In the genomic region with DNA sequence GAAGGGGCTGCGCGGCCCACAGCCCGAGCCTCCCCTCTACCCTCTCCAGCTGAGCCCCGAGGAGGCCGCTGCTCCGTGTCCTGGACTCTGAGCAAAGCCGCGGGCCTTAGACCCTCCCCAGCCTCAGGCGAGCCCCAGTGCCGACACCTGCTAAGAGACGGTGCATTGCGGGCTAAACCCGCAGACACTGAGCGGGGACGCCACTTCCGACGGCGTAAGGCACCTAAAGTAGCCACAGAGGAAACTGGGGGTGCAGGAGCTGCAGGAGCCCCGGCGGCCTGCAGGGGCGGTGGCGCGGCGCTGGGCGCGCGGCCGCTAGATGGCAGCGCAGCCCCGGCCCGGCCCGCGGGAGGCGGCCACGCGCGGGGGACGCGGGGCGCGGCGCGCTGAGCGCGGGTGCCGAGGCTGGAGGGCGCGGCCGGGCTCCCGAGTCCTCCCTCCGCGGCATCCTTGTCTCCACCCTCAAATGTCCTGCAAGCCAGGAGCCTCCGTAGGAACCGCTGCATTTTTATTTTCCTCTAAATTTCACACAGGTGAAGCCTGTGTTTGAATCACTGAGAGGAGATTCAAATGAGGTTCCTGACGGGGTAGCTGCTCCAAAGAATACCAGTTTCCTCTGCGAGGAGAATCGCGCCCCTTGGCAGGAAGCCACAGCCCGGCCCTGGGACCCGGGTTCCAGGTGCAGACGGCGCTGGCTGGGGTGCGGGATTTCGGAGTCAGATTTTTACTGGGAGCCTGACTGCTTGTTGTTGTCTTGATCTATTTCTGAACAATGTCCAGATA, we compare ENCODE assay signal across 8 cellular contexts.
A peak's percentile ranks its signal among the peaks of the same experiment; 100 is the strongest.
DNase-seq lines count a peak whose midpoint lies in the region; ATAC-seq, FAIRE-seq and TF ChIP-seq lines count a peak whose summit lies in the region.

No MANE protein-coding gene starts in this region.

- H3K27ac Mint-ChIP-seq in activated naive CD8-positive, alpha-beta T cell treated with anti-CD3 and anti-CD28 coated beads for 36 hours = no peak overlapping the region

- ATAC-seq in GM19455 (IDR thresholded peaks at IDR 0.05; ENCODE audit: unreplicated experiment) (peak; percentile 98), HG03520 (IDR thresholded peaks at IDR 0.05; ENCODE audit: unreplicated experiment) (peak; percentile 98), SK-N-SH treated with all-trans-retinoic acid at 6 μM for 48 hours (peak; percentile 98)

- no peaks in the 10 kb centered on the region for H3K36me3 ChIP-seq in small intestine (ENCODE audit: control insufficient read depth in 2 of 2, insufficient read depth in 2 of 2, low read length in 2 of 2)

- peak; percentile 2 for DNase-seq in COLO829 (ENCODE audit: low spot score)
- peak; percentile 75 for DNase-seq in activated naive CD8-positive, alpha-beta T cell treated with anti-CD3 and anti-CD28 coated beads for 36 hours
- DNase-seq in iPS DF 19.7 (ENCODE audit: low read depth, low spot score) = peak; percentile 28
- peak; percentile 37 for DNase-seq in small intestine
- DNase-seq in HPDE6-E6E7 (ENCODE audit: extremely low spot score) = no peak

- H3K27me3 ChIP-seq in small intestine (ENCODE audit: control insufficient read depth in 2 of 2, insufficient read depth in 2 of 2, low read length in 2 of 2) = peaks cover 0 to 4% of the 10 kb centered on the region in 2 donors

- no peak overlapping the region for H3K27ac ChIP-seq in small intestine (ENCODE audit: low read depth in 1 of 2, low read length in 1 of 2)

- H3K4me3 ChIP-seq in small intestine (ENCODE audit: low read depth in 1 of 2, low read length in 2 of 2) = no peak overlapping the region

- peak overlapping the region; percentile 45 for H3K4me3 Mint-ChIP-seq in activated naive CD8-positive, alpha-beta T cell treated with anti-CD3 and anti-CD28 coated beads for 36 hours

- FAIRE-seq in small intestine (lab: Jason Lieb, UNC) = no peak

- WGBS in small intestine, 3 donors = 7 to 11% (median 7%) methylated on average over 41 to 64 of the region's 64 CpGs

- H3K4me1 Mint-ChIP-seq in activated naive CD8-positive, alpha-beta T cell treated with anti-CD3 and anti-CD28 coated beads for 36 hours = no peaks in the 10 kb centered on the region

- H3K4me1 ChIP-seq in small intestine (ENCODE audit: control insufficient read depth in 2 of 2, insufficient read depth in 1 of 2, low read depth in 1 of 2, low read length in 1 of 2) = no peaks in the 10 kb centered on the region

- H3K36me3 Mint-ChIP-seq in activated naive CD8-positive, alpha-beta T cell treated with anti-CD3 and anti-CD28 coated beads for 36 hours = no peaks in the 10 kb centered on the region

- peaks cover 10% of the 10 kb centered on the region for H3K27me3 Mint-ChIP-seq in activated naive CD8-positive, alpha-beta T cell treated with anti-CD3 and anti-CD28 coated beads for 36 hours

- no peaks in the 10 kb centered on the region for H3K9me3 ChIP-seq in small intestine (ENCODE audit: control insufficient read depth, low read depth)

- no peaks in the 10 kb centered on the region for H3K9me3 Mint-ChIP-seq in activated naive CD8-positive, alpha-beta T cell treated with anti-CD3 and anti-CD28 coated beads for 36 hours

TF ChIP-seq in SK-N-SH treated with all-trans-retinoic acid at 6 μM for 48 hours, 23 proteins besides CTCF, POLR2A, EP300 and RAD21 (continues in another document):
- TF ChIP-seq TOX (CRISPR knock-in tag; IDR thresholded peaks at IDR 0.05; ENCODE audit: borderline replicate concordance) (no peak), TCF4 (CRISPR knock-in tag; IDR thresholded peaks at IDR 0.05; ENCODE audit: borderline replicate concordance) (no peak), RARB (CRISPR knock-in tag; IDR thresholded peaks at IDR 0.05) (no peak), ZFP30 (CRISPR knock-in tag; IDR thresholded peaks at IDR 0.05) (no peak), CSDC2 (CRISPR knock-in tag; IDR thresholded peaks at IDR 0.05) (no peak), ZFP3 (CRISPR knock-in tag; IDR thresholded peaks at IDR 0.05) (no peak), ZNF8 (CRISPR knock-in tag; IDR thresholded peaks at IDR 0.05) (no peak), OSR1 (CRISPR knock-in tag; IDR thresholded peaks at IDR 0.05) (no peak), SNAI2 (CRISPR knock-in tag; IDR thresholded peaks at IDR 0.05) (no peak), ZNF70 (CRISPR knock-in tag; IDR thresholded peaks at IDR 0.05) (no peak)
- TF ChIP-seq, protein P1, sequence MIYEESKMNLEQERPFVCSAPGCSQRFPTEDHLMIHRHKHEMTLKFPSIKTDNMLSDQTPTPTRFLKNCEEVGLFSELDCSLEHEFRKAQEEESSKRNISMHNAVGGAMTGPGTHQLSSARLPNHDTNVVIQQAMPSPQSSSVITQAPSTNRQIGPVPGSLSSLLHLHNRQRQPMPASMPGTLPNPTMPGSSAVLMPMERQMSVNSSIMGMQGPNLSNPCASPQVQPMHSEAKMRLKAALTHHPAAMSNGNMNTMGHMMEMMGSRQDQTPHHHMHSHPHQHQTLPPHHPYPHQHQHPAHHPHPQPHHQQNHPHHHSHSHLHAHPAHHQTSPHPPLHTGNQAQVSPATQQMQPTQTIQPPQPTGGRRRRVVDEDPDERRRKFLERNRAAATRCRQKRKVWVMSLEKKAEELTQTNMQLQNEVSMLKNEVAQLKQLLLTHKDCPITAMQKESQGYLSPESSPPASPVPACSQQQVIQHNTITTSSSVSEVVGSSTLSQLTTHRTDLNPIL (CRISPR knock-in tag; IDR thresholded peaks at IDR 0.05; ENCODE audit: low read depth) = no peak
- TF ChIP-seq, protein P2, sequence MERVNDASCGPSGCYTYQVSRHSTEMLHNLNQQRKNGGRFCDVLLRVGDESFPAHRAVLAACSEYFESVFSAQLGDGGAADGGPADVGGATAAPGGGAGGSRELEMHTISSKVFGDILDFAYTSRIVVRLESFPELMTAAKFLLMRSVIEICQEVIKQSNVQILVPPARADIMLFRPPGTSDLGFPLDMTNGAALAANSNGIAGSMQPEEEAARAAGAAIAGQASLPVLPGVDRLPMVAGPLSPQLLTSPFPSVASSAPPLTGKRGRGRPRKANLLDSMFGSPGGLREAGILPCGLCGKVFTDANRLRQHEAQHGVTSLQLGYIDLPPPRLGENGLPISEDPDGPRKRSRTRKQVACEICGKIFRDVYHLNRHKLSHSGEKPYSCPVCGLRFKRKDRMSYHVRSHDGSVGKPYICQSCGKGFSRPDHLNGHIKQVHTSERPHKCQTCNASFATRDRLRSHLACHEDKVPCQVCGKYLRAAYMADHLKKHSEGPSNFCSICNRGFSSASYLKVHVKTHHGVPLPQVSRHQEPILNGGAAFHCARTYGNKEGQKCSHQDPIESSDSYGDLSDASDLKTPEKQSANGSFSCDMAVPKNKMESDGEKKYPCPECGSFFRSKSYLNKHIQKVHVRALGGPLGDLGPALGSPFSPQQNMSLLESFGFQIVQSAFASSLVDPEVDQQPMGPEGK (CRISPR knock-in tag; IDR thresholded peaks at IDR 0.05; ENCODE audit: borderline replicate concordance) = no peak
- TF ChIP-seq, protein P3, sequence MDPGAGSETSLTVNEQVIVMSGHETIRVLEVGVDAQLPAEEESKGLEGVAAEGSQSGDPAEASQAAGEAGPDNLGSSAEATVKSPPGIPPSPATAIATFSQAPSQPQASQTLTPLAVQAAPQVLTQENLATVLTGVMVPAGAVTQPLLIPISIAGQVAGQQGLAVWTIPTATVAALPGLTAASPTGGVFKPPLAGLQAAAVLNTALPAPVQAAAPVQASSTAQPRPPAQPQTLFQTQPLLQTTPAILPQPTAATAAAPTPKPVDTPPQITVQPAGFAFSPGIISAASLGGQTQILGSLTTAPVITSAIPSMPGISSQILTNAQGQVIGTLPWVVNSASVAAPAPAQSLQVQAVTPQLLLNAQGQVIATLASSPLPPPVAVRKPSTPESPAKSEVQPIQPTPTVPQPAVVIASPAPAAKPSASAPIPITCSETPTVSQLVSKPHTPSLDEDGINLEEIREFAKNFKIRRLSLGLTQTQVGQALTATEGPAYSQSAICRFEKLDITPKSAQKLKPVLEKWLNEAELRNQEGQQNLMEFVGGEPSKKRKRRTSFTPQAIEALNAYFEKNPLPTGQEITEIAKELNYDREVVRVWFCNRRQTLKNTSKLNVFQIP (CRISPR knock-in tag; IDR thresholded peaks at IDR 0.05; ENCODE audit: borderline replicate concordance, low read depth) = no peak
- TF ChIP-seq, protein P4, sequence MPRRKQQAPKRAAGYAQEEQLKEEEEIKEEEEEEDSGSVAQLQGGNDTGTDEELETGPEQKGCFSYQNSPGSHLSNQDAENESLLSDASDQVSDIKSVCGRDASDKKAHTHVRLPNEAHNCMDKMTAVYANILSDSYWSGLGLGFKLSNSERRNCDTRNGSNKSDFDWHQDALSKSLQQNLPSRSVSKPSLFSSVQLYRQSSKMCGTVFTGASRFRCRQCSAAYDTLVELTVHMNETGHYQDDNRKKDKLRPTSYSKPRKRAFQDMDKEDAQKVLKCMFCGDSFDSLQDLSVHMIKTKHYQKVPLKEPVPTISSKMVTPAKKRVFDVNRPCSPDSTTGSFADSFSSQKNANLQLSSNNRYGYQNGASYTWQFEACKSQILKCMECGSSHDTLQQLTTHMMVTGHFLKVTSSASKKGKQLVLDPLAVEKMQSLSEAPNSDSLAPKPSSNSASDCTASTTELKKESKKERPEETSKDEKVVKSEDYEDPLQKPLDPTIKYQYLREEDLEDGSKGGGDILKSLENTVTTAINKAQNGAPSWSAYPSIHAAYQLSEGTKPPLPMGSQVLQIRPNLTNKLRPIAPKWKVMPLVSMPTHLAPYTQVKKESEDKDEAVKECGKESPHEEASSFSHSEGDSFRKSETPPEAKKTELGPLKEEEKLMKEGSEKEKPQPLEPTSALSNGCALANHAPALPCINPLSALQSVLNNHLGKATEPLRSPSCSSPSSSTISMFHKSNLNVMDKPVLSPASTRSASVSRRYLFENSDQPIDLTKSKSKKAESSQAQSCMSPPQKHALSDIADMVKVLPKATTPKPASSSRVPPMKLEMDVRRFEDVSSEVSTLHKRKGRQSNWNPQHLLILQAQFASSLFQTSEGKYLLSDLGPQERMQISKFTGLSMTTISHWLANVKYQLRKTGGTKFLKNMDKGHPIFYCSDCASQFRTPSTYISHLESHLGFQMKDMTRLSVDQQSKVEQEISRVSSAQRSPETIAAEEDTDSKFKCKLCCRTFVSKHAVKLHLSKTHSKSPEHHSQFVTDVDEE (CRISPR knock-in tag; IDR thresholded peaks at IDR 0.05) = no peak
- TF ChIP-seq, protein P5, sequence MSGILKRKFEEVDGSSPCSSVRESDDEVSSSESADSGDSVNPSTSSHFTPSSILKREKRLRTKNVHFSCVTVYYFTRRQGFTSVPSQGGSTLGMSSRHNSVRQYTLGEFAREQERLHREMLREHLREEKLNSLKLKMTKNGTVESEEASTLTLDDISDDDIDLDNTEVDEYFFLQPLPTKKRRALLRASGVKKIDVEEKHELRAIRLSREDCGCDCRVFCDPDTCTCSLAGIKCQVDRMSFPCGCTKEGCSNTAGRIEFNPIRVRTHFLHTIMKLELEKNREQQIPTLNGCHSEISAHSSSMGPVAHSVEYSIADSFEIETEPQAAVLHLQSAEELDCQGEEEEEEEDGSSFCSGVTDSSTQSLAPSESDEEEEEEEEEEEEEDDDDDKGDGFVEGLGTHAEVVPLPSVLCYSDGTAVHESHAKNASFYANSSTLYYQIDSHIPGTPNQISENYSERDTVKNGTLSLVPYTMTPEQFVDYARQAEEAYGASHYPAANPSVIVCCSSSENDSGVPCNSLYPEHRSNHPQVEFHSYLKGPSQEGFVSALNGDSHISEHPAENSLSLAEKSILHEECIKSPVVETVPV (CRISPR knock-in tag; IDR thresholded peaks at IDR 0.05) = no peak
